ENCODE assay signal across 1 cellular context in genomic region chr3:171967137-171967783, GRCh38.
A peak's percentile ranks its signal among the peaks of the same experiment; 100 is the strongest.
TF ChIP-seq lines count a peak whose summit lies in the region.

No MANE protein-coding gene starts in this region.

TF ChIP-seq in HepG2, 621 proteins besides CTCF, POLR2A, EP300 and RAD21 (continued from another document and continues in another):
- TF ChIP-seq ZGPAT (CRISPR knock-in tag; IDR thresholded peaks at IDR 0.05) (peak; percentile 97), PRMT3 (CRISPR knock-in tag; IDR thresholded peaks at IDR 0.05; ENCODE audit: borderline replicate concordance, low read depth) (no peak), ZNF432 (CRISPR knock-in tag; IDR thresholded peaks at IDR 0.05; ENCODE audit: borderline replicate concordance) (no peak), ATF3 (CRISPR knock-in tag; IDR thresholded peaks at IDR 0.05) (peak; percentile 98), HOXD1 (CRISPR knock-in tag; IDR thresholded peaks at IDR 0.05) (peak; percentile 81; the same call in 1 of the 2 replicates), SALL2 (CRISPR knock-in tag; IDR thresholded peaks at IDR 0.05) (peak; percentile 60; the same call in 1 of the 2 replicates), IRF9 (CRISPR knock-in tag; IDR thresholded peaks at IDR 0.05; ENCODE audit: borderline replicate concordance) (no peak), NFKB2 (CRISPR knock-in tag; IDR thresholded peaks at IDR 0.05; ENCODE audit: borderline replicate concordance) (no peak), HINFP (CRISPR knock-in tag; IDR thresholded peaks at IDR 0.05; ENCODE audit: low read depth) (no peak), TGIF2 (CRISPR knock-in tag; IDR thresholded peaks at IDR 0.05) (peak; percentile 80), TFE3 (CRISPR knock-in tag; IDR thresholded peaks at IDR 0.05) (peak; percentile 87), MEIS2 (CRISPR knock-in tag; IDR thresholded peaks at IDR 0.05) (peak; percentile 95), NFATC3 (CRISPR knock-in tag; IDR thresholded peaks at IDR 0.05) (no peak), NPAS2 (CRISPR knock-in tag; IDR thresholded peaks at IDR 0.05; ENCODE audit: borderline replicate concordance) (no peak), ZNF329 (CRISPR knock-in tag; IDR thresholded peaks at IDR 0.05; ENCODE audit: low read depth) (no peak), HCFC1 (IDR thresholded peaks at IDR 0.05; ENCODE audit: low read depth, low read length) (no peak), HOXA9 (CRISPR knock-in tag; IDR thresholded peaks at IDR 0.05; ENCODE audit: borderline replicate concordance) (no peak), BATF2 (CRISPR knock-in tag; IDR thresholded peaks at IDR 0.05) (no peak), SAP130 (CRISPR knock-in tag; IDR thresholded peaks at IDR 0.05; ENCODE audit: low read depth) (peak; percentile 94), ARID4A (CRISPR knock-in tag; IDR thresholded peaks at IDR 0.05; ENCODE audit: borderline replicate concordance) (peak; percentile 67; the same call in 1 of the 2 replicates), ZBTB39 (CRISPR knock-in tag; IDR thresholded peaks at IDR 0.05) (0 out of 2 replicates have a peak, but pooled peaks have one; percentile 32), ETV5 (CRISPR knock-in tag; IDR thresholded peaks at IDR 0.05; ENCODE audit: borderline replicate concordance) (peak; percentile 99), ZNF570 (CRISPR knock-in tag; IDR thresholded peaks at IDR 0.05; ENCODE audit: borderline replicate concordance) (no peak), ZNF569 (CRISPR knock-in tag; IDR thresholded peaks at IDR 0.05; ENCODE audit: borderline replicate concordance) (no peak), TOPORS (CRISPR knock-in tag; IDR thresholded peaks at IDR 0.05) (0 out of 2 replicates have a peak, but pooled peaks have one; percentile 37), CHCHD3 (CRISPR knock-in tag; IDR thresholded peaks at IDR 0.05) (no peak), KDM6A (CRISPR knock-in tag; IDR thresholded peaks at IDR 0.05; ENCODE audit: low read depth) (peak; percentile 87), RNF2 (conservative IDR thresholded peaks at IDR 0.05; ENCODE audit: low read depth) (no peak), HMG20B (CRISPR knock-in tag; conservative IDR thresholded peaks at IDR 0.05) (peak; percentile 88; the same call in 1 of the 2 replicates), SRSF9 (IDR thresholded peaks at IDR 0.05; ENCODE audit: borderline replicate concordance, insufficient read depth, low read depth, low read length, poor library complexity, severe bottlenecking) (no peak), JUN (CRISPR knock-in tag; IDR thresholded peaks at IDR 0.05) (peak; percentile 88), ZNF562 (CRISPR knock-in tag; IDR thresholded peaks at IDR 0.05; ENCODE audit: borderline replicate concordance) (no peak), RFXANK (CRISPR knock-in tag; IDR thresholded peaks at IDR 0.05) (no peak), ZNF276 (CRISPR knock-in tag; IDR thresholded peaks at IDR 0.05; ENCODE audit: low read depth) (no peak), ZNF746 (CRISPR knock-in tag; IDR thresholded peaks at IDR 0.05) (peak; percentile 77; the same call in 1 of the 2 replicates), ZBTB2 (CRISPR knock-in tag; IDR thresholded peaks at IDR 0.05; ENCODE audit: low read depth) (no peak), ZNF530 (CRISPR knock-in tag; IDR thresholded peaks at IDR 0.05; ENCODE audit: low read depth) (no peak), ZNF740 (CRISPR knock-in tag; IDR thresholded peaks at IDR 0.05) (no peak), ZBTB3 (CRISPR knock-in tag; IDR thresholded peaks at IDR 0.05; ENCODE audit: borderline replicate concordance, low read depth) (no peak), ZNF224 (CRISPR knock-in tag; IDR thresholded peaks at IDR 0.05) (0 out of 2 replicates have a peak, but pooled peaks have one; percentile 33), SMARCC2 (IDR thresholded peaks at IDR 0.05) (0 out of 2 replicates have a peak, but pooled peaks have one; percentile 30), SRSF1 (optimal IDR thresholded peaks at IDR 0.05; ENCODE audit: low read depth, low read length) (no peak), ATF4 (CRISPR knock-in tag; IDR thresholded peaks at IDR 0.05) (peak; percentile 95 to 100)
